In genomic region chr2:120736955-120737801, GRCh38 we compare ENCODE assay signal across 7 cellular contexts. TPM values are rescaled to one million over a fixed set of nuclear protein-coding genes. Genes with fewer than 3 reads are reported as not detected.
DNase-seq lines count a peak whose midpoint lies in the region; ATAC-seq and TF ChIP-seq lines count a peak whose summit lies in the region.

No MANE protein-coding gene starts in this region.

- ATAC-seq in GM23338 (peak; percentile 31), naive B cell (ENCODE audit: low read depth in 2 of 2) (no peak), HG03108 (IDR thresholded peaks at IDR 0.05; ENCODE audit: unreplicated experiment) (no peak), HG03378 (IDR thresholded peaks at IDR 0.05; ENCODE audit: unreplicated experiment) (no peak)

- H3K27me3 Mint-ChIP-seq in GM23338 (ENCODE audit: insufficient read depth, low read depth, poor library complexity): peaks cover 26% of the 10 kb centered on the region
- H3K27me3 Mint-ChIP-seq in naive B cell: peaks cover 54 to 81% (median 78%) of the 10 kb centered on the region in 3 donors

- peak overlapping the region; percentile 91 for H3K4me3 ChIP-seq in GM23338
- peak overlapping the region; percentile 70 to 81 (median 74) for H3K4me3 ChIP-seq in esophagus muscularis mucosa

- H3K4me1 ChIP-seq in GM23338 (ENCODE audit: insufficient read depth) (peaks cover 48% of the 10 kb centered on the region), esophagus muscularis mucosa (peaks cover 16 to 94% (median 87%) of the 10 kb centered on the region in 4 donors)

- H3K27ac ChIP-seq in GM23338 (ENCODE audit: low read depth) (peak overlapping the region; percentile 90), esophagus muscularis mucosa (replicated peaks in 1 of 4) (peak overlapping the region; percentile 87 to 94 (median 92))

- 5% methylated on average over 43 of the region's 55 CpGs for WGBS in esophagus muscularis mucosa

- peaks cover 27% of the 10 kb centered on the region for H3F3A ChIP-seq in GM23338 (replicated peaks; ENCODE audit: low read depth)

- no peaks in the 10 kb centered on the region for H3K9me2 ChIP-seq in GM23338 (ENCODE audit: insufficient read depth)

- peaks cover 67% of the 10 kb centered on the region for H3K79me2 ChIP-seq in GM23338 (replicated peaks; ENCODE audit: insufficient read depth)

- H3K36me3 Mint-ChIP-seq in GM23338 (ENCODE audit: low read depth) (peaks cover 8% of the 10 kb centered on the region), naive B cell (no peaks in the 10 kb centered on the region)

- no peak overlapping the region for H2AFZ ChIP-seq in GM23338

- H3K4me1 Mint-ChIP-seq in GM23338 (peaks cover 56% of the 10 kb centered on the region), naive B cell (peaks cover 0 to 11% (median 9%) of the 10 kb centered on the region in 3 donors)

- H3K27ac Mint-ChIP-seq in GM23338: peak overlapping the region; percentile 86
- H3K27ac Mint-ChIP-seq in naive B cell: no peak overlapping the region

- H3K9me3 Mint-ChIP-seq in GM23338: no peaks in the 10 kb centered on the region
- no peaks in the 10 kb centered on the region for H3K9me3 Mint-ChIP-seq in naive B cell

- H3K36me3 ChIP-seq in GM23338 (ENCODE audit: insufficient read depth): no peaks in the 10 kb centered on the region
- H3K36me3 ChIP-seq in esophagus muscularis mucosa: no peaks in the 10 kb centered on the region

- H3K27me3 ChIP-seq in GM23338 (ENCODE audit: insufficient read depth): no peaks in the 10 kb centered on the region
- peaks cover 0 to 44% (median 0%) of the 10 kb centered on the region in 4 donors for H3K27me3 ChIP-seq in esophagus muscularis mucosa

- H3K4me3 Mint-ChIP-seq in GM23338 (peak overlapping the region; percentile 95), naive B cell (peak overlapping the region in 6 of 8 donors; percentile 25 to 71 (median 47))

- intact Hi-C loops in esophagus muscularis mucosa (cut with DNase I): loop anchor here (5.0 kb wide), 4 partner anchors 85 to 335 kb away; no protein-coding TSS in a partner anchor

- H4K20me1 ChIP-seq in GM23338 (replicated peaks; ENCODE audit: insufficient read depth): no peaks in the 10 kb centered on the region

- no peak for TF ChIP-seq EP300 in esophagus muscularis mucosa (IDR thresholded peaks at IDR 0.05)

- TF ChIP-seq CTCF in GM23338 (conservative IDR thresholded peaks at IDR 0.05; ENCODE audit: low read depth in 2 of 2) (no peak), esophagus muscularis mucosa (IDR thresholded peaks at IDR 0.05) (no peak)

- H3K4me2 ChIP-seq in GM23338: peak overlapping the region; percentile 96

- H3K9me3 ChIP-seq in esophagus muscularis mucosa: no peaks in the 10 kb centered on the region

- no peak for TF ChIP-seq POLR2A in esophagus muscularis mucosa (IDR thresholded peaks at IDR 0.05; ENCODE audit: low read depth)

- DNase-seq in GM23338 (ENCODE audit: low spot score) (peak; percentile 94), NCI-H82 treated with DMSO at 0.1 percent for 48 hours (lab: John Stamatoyannopoulos, UW; ENCODE audit: unreplicated experiment) (peak; percentile 95), esophagus muscularis mucosa (ENCODE audit: extremely low spot score) (peak; percentile 92), naive B cell (no peak), GM19240 (ENCODE audit: insufficient read length, low spot score) (no peak)

TF ChIP-seq in GM23338, 12 proteins besides CTCF, POLR2A, EP300 and RAD21:
- TF ChIP-seq EZH2phosphoT487 (IDR thresholded peaks at IDR 0.05; ENCODE audit: unreplicated experiment) (no peak), CREB1 (CRISPR knock-in tag; IDR thresholded peaks at IDR 0.05; ENCODE audit: low read depth) (peak; percentile 3; the same call in 1 of the 2 replicates), ZNF114 (CRISPR knock-in tag; IDR thresholded peaks at IDR 0.05) (no peak)

RNA-seq across cellular contexts. Expression of gene GLI2, which starts 1.5 kb away (rescaled TPM):
- 41.7 and 53.6 TPM in 2 replicates for total RNA-seq in GM23338 (2014; rRNA removed; shearing (Covaris generic))
- polyA plus RNA-seq in GM23338 (2016; fragmentation: Nextera tagmentation; extraction: Ambion mirVana) (57.0 and 67.1 TPM in 2 replicates), naive B cell (ENCODE audit: low read depth in 6 of 6) (not detected)
- total RNA-seq in esophagus muscularis mucosa: 10 to 100 TPM in 2 of 4 donors, 1 to 10 TPM in 2; 7.1 to 25.3 (median 11.8) TPM

Comparison
In these comparisons a context has a peak if more than half of its experiments do, and no peak if none do; other contexts are left out.
1. DNase-seq: peak in GM23338 (single experiment), NCI-H82 treated with DMSO at 0.1 percent for 48 hours (single experiment) and esophagus muscularis mucosa (single experiment); none in naive B cell (single experiment) and GM19240 (single experiment).